10 cellular contexts compared by ENCODE assay signal in the genomic region with DNA sequence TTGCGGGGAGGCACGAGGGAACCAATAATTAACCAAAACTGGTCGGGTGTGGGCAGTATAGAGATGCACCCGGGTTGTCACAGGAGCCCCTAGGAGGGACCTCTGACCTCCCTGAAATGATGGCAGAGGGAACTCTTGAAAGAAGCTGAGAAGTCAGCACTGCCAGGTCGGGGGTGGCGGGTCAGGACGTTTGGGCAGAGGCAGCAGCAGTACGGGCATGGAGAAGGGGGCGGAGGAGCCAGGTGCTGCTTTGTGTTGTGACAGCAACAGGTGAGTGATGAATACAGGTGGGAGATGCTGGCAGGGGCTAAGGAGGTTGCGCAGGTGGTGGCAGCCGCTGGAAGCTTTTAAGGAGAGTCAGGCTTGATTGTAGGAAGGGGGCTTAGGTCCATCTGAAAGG. TPM values are rescaled to one million over a fixed set of nuclear protein-coding genes. Genes with fewer than 3 reads are reported as not detected.
A peak's percentile ranks its signal among the peaks of the same experiment; 100 is the strongest.
DNase-seq lines count a peak whose midpoint lies in the region; ATAC-seq and TF ChIP-seq lines count a peak whose summit lies in the region.
"Had no signal": no experiment of that assay in that cellular context is flagged by ENCODE, and none has a peak within 500 bp of the region (broad histone marks: within the 10 kb centered on the region; RNA-seq: fewer than 3 reads in every experiment).

No MANE protein-coding gene starts in this region.

- no peaks in the 10 kb centered on the region for H3K36me3 ChIP-seq in KOPT-K1 (ENCODE audit: insufficient read depth, low read length)

- H3K27me3 Mint-ChIP-seq in chondrocyte (ENCODE audit: low read depth) (peaks cover 1% of the 10 kb centered on the region), osteocyte (ENCODE audit: unreplicated experiment) (no peaks in the 10 kb centered on the region)

- TF ChIP-seq CTCF in chondrocyte (IDR thresholded peaks at IDR 0.05) (no peak), osteocyte (IDR thresholded peaks at IDR 0.05) (no peak)

- peak overlapping the region; percentile 47 for H3K27ac ChIP-seq in KOPT-K1 (ENCODE audit: low read depth, low read length, poor library complexity, severe bottlenecking)

- peak; percentile 77 for DNase-seq in COLO668 (lab: John Stamatoyannopoulos, UW; ENCODE audit: unreplicated experiment)
- no peak for DNase-seq in chondrocyte (ENCODE audit: low spot score)
- DNase-seq in osteocyte (ENCODE audit: extremely low spot score, unreplicated experiment): no peak
- DNase-seq in SIG-M5 (lab: John Stamatoyannopoulos, UW): no peak
- DNase-seq in NCI-H2196 (lab: John Stamatoyannopoulos, UW; ENCODE audit: unreplicated experiment): no peak
- no peak for DNase-seq in NK-92 treated with Interleukin-12 subunit alpha and Interleukin-12 subunit beta, amount 100 ng/mL, for 24 hours (lab: John Stamatoyannopoulos, UW)
- DNase-seq: GOT3, KBM-7 had no signal

- H3K36me3 Mint-ChIP-seq in chondrocyte (ENCODE audit: low read depth) (no peaks in the 10 kb centered on the region), osteocyte (ENCODE audit: unreplicated experiment) (no peaks in the 10 kb centered on the region)

- no peak for ATAC-seq in HG03439 (IDR thresholded peaks at IDR 0.05; ENCODE audit: unreplicated experiment)

- no peak overlapping the region for H3K4me3 Mint-ChIP-seq in chondrocyte (ENCODE audit: unreplicated experiment)
- no peak overlapping the region for H3K4me3 Mint-ChIP-seq in osteocyte (ENCODE audit: unreplicated experiment)

- H3K9me3 ChIP-seq in KOPT-K1 (ENCODE audit: insufficient read depth, low read length, poor library complexity, severe bottlenecking): no peaks in the 10 kb centered on the region

- no peaks in the 10 kb centered on the region for H3K9me3 Mint-ChIP-seq in chondrocyte (ENCODE audit: low read depth)
- H3K9me3 Mint-ChIP-seq in osteocyte (ENCODE audit: unreplicated experiment): no peaks in the 10 kb centered on the region

- H3K27ac Mint-ChIP-seq in chondrocyte (ENCODE audit: unreplicated experiment) (peak overlapping the region; percentile 14), osteocyte (ENCODE audit: unreplicated experiment) (peak overlapping the region; percentile 63)

- H3K4me1 Mint-ChIP-seq in chondrocyte (ENCODE audit: low read depth) (peaks cover 15% of the 10 kb centered on the region), osteocyte (ENCODE audit: unreplicated experiment) (peaks cover 50% of the 10 kb centered on the region)

RNA-seq across cellular contexts. Expression of a gene that starts 11.7 kb away (rescaled TPM):
- total RNA-seq in chondrocyte (0.22 TPM in 1 of 3 replicates, not detected in the others), osteocyte (3.7 and 7.4 TPM in 2 replicates)

RNA-seq across cellular contexts. Expression of a gene that starts 51.3 kb away (rescaled TPM):
- total RNA-seq in chondrocyte (39.4 to 51.2 TPM (median 40.0 TPM) in 3 replicates), osteocyte (41.1 and 45.3 TPM in 2 replicates)
